ENCODE assay signal across 16 cellular contexts in genomic region chr11:64753380-64754123, GRCh38. TPM values are rescaled to one million over a fixed set of nuclear protein-coding genes. Genes with fewer than 3 reads are reported as not detected.
"Had no signal": no experiment of that assay in that cellular context is flagged by ENCODE, and none has a peak within 500 bp of the region (broad histone marks: within the 10 kb centered on the region; RNA-seq: fewer than 3 reads in every experiment).

No MANE protein-coding gene starts in this region.

- H3K36me3 Mint-ChIP-seq: type B pancreatic cell had no signal

- H3K4me3 ChIP-seq: breast epithelium, ovary, smooth muscle cell, suprapubic skin had no signal

- H3K27ac ChIP-seq: breast epithelium, ovary, suprapubic skin had no signal

- H3K9me3 Mint-ChIP-seq: activated naive CD8-positive, alpha-beta T cell treated with anti-CD3 and anti-CD28 coated beads for 36 hours; activated T-cell treated with anti-CD3 and anti-CD28 coated beads, Interleukin-2, amount 50 U/mL, for 4 hours; T-cell; type B pancreatic cell had no signal

- DNase-seq: activated CD4-positive, alpha-beta T cell treated with anti-CD3 and anti-CD28 coated beads, Interleukin-2, amount 50 U/mL, for 1 hour; activated CD8-positive, alpha-beta memory T cell treated with anti-CD3 and anti-CD28 coated beads, Interleukin-2, amount 10 ng/mL, durations not matched to agents 7 days and 5 days; activated gamma-delta T cell; activated naive CD8-positive, alpha-beta T cell treated with anti-CD3 and anti-CD28 coated beads for 36 hours; activated T-cell treated with anti-CD3 and anti-CD28 coated beads, Interleukin-2, amount 50 U/mL, for 4 hours; anterior cingulate cortex; left ventricle myocardium superior; ovary; retina; stimulated activated naive CD4-positive, alpha-beta T cell; T-cell had no signal

- H3K27ac Mint-ChIP-seq: activated naive CD8-positive, alpha-beta T cell treated with anti-CD3 and anti-CD28 coated beads for 36 hours; type B pancreatic cell had no signal

- H3K27me3 ChIP-seq: breast epithelium, ovary, suprapubic skin had no signal

- H3K9me3 ChIP-seq: breast epithelium, ovary, suprapubic skin had no signal

- H3K4me3 Mint-ChIP-seq: activated CD8-positive, alpha-beta memory T cell treated with anti-CD3 and anti-CD28 coated beads, Interleukin-2, amount 10 ng/mL, durations not matched to agents 7 days and 5 days; activated naive CD8-positive, alpha-beta T cell treated with anti-CD3 and anti-CD28 coated beads for 36 hours; activated T-cell treated with anti-CD3 and anti-CD28 coated beads, Interleukin-2, amount 50 U/mL, for 4 hours; T-cell; type B pancreatic cell had no signal

- H3K27me3 Mint-ChIP-seq: activated CD8-positive, alpha-beta memory T cell treated with anti-CD3 and anti-CD28 coated beads, Interleukin-2, amount 10 ng/mL, durations not matched to agents 7 days and 5 days; activated naive CD8-positive, alpha-beta T cell treated with anti-CD3 and anti-CD28 coated beads for 36 hours; T-cell; type B pancreatic cell had no signal

- H3K36me3 ChIP-seq: breast epithelium, ovary, suprapubic skin had no signal

- H3K4me1 ChIP-seq: breast epithelium, suprapubic skin had no signal

- ATAC-seq: activated CD8-positive, alpha-beta memory T cell treated with anti-CD3 and anti-CD28 coated beads, Interleukin-2, amount 10 ng/mL, durations not matched to agents 7 days and 5 days; activated T-cell treated with anti-CD3 and anti-CD28 coated beads, Interleukin-2, amount 50 U/mL, for 4 hours; left ventricle myocardium superior; T-cell had no signal

RNA-seq across cellular contexts. Expression of gene NRXN2, which starts 30.6 kb away (rescaled TPM):
- total RNA-seq: dermis microvascular lymphatic vessel endothelial cell had no signal
